In genomic region chr2:189276277-189276676, GRCh38 we compare ENCODE assay signal across 14 cellular contexts.
DNase-seq lines count a peak whose midpoint lies in the region; ATAC-seq and TF ChIP-seq lines count a peak whose summit lies in the region.
"Had no signal": no experiment of that assay in that cellular context is flagged by ENCODE, and none has a peak within 500 bp of the region (broad histone marks: within the 10 kb centered on the region; RNA-seq: fewer than 3 reads in every experiment).

No MANE protein-coding gene starts in this region.

- H3K4me1 Mint-ChIP-seq in stimulated activated naive CD8-positive, alpha-beta T cell treated with anti-CD3 and anti-CD28 coated beads, Interleukin-15, amount 100 ng/mL, for 72 hours: no peaks in the 10 kb centered on the region
- H3K4me1 Mint-ChIP-seq: activated CD4-positive, alpha-beta memory T cell treated with anti-CD3 and anti-CD28 coated beads, Interleukin-2, amount 10 ng/mL, durations not matched to agents 7 days and 5 days had no signal

- H3K27me3 Mint-ChIP-seq in stimulated activated naive CD8-positive, alpha-beta T cell treated with anti-CD3 and anti-CD28 coated beads, Interleukin-15, amount 100 ng/mL, for 72 hours: no peaks in the 10 kb centered on the region

- TF ChIP-seq CTCF in fibroblast of the aortic adventitia (IDR thresholded peaks at IDR 0.05; ENCODE audit: insufficient read depth, low read length): no peak

- H3K4me3 ChIP-seq in fibroblast of the aortic adventitia (ENCODE audit: low read depth, low read length): no peak overlapping the region
- H3K4me3 ChIP-seq: uterus had no signal

- ATAC-seq in stimulated activated naive CD8-positive, alpha-beta T cell treated with anti-CD3 and anti-CD28 coated beads, Interleukin-15, Interleukin-2, amounts not matched to agents 100 U/mL and 50 U/mL, for 24 hours: peak; percentile 72
- ATAC-seq in stimulated activated naive CD8-positive, alpha-beta T cell treated with anti-CD3 and anti-CD28 coated beads, Interleukin-15, amount 100 ng/mL, for 72 hours: no peak
- no peak for ATAC-seq in GM19351 (IDR thresholded peaks at IDR 0.05; ENCODE audit: unreplicated experiment)
- no peak for ATAC-seq in GM19452 (IDR thresholded peaks at IDR 0.05; ENCODE audit: unreplicated experiment)
- ATAC-seq: left lobe of liver had no signal

- no peak overlapping the region for H3K27ac Mint-ChIP-seq in stimulated activated naive CD8-positive, alpha-beta T cell treated with anti-CD3 and anti-CD28 coated beads, Interleukin-15, amount 100 ng/mL, for 72 hours
- H3K27ac Mint-ChIP-seq: activated CD4-positive, alpha-beta memory T cell treated with anti-CD3 and anti-CD28 coated beads, Interleukin-2, amount 10 ng/mL, durations not matched to agents 7 days and 5 days had no signal

- H3K9me3 Mint-ChIP-seq in stimulated activated naive CD8-positive, alpha-beta T cell treated with anti-CD3 and anti-CD28 coated beads, Interleukin-15, amount 100 ng/mL, for 72 hours: peaks cover 6 to 10% of the 10 kb centered on the region in 2 donors
- H3K9me3 Mint-ChIP-seq: activated CD4-positive, alpha-beta memory T cell treated with anti-CD3 and anti-CD28 coated beads, Interleukin-2, amount 10 ng/mL, durations not matched to agents 7 days and 5 days had no signal

- no peak overlapping the region for H3K4me3 Mint-ChIP-seq in stimulated activated naive CD8-positive, alpha-beta T cell treated with anti-CD3 and anti-CD28 coated beads, Interleukin-15, amount 100 ng/mL, for 72 hours
- H3K4me3 Mint-ChIP-seq: activated CD4-positive, alpha-beta memory T cell treated with anti-CD3 and anti-CD28 coated beads, Interleukin-2, amount 10 ng/mL, durations not matched to agents 7 days and 5 days had no signal

- DNase-seq in stimulated activated naive CD8-positive, alpha-beta T cell treated with anti-CD3 and anti-CD28 coated beads, Interleukin-15, Interleukin-2, amounts not matched to agents 100 U/mL and 50 U/mL, for 24 hours: no peak
- DNase-seq in stimulated activated naive CD8-positive, alpha-beta T cell treated with anti-CD3 and anti-CD28 coated beads, Interleukin-15, amount 100 ng/mL, for 72 hours: no peak
- DNase-seq in SW 1271 (lab: John Stamatoyannopoulos, UW): peak; percentile 46 to 85
- DNase-seq in fibroblast of the aortic adventitia (ENCODE audit: low read depth): peak; percentile 94
- DNase-seq in putamen (ENCODE audit: low spot score): no peak
- no peak for DNase-seq in NCI-H187 treated with DMSO at 0.1 percent for 48 hours (lab: John Stamatoyannopoulos, UW)
- DNase-seq: activated CD4-positive, alpha-beta memory T cell treated with anti-CD3 and anti-CD28 coated beads, Interleukin-2, amount 10 ng/mL, durations not matched to agents 7 days and 5 days; activated gamma-delta T cell; glutamatergic neuron; KG1; uterus had no signal

Comparison
In these comparisons a context has a peak if more than half of its experiments do, and no peak if none do; other contexts are left out.
1. DNase-seq: peak in SW 1271 (2 of 2) and fibroblast of the aortic adventitia (single experiment); none in stimulated activated naive CD8-positive, alpha-beta T cell treated with anti-CD3 and anti-CD28 coated beads, Interleukin-15, Interleukin-2, amounts not matched to agents 100 U/mL and 50 U/mL, for 24 hours (single experiment), stimulated activated naive CD8-positive, alpha-beta T cell treated with anti-CD3 and anti-CD28 coated beads, Interleukin-15, amount 100 ng/mL, for 72 hours (0 of 2), putamen (single experiment) and NCI-H187 treated with DMSO at 0.1 percent for 48 hours (single experiment).